20 cellular contexts compared by ENCODE assay signal in the genomic region with DNA sequence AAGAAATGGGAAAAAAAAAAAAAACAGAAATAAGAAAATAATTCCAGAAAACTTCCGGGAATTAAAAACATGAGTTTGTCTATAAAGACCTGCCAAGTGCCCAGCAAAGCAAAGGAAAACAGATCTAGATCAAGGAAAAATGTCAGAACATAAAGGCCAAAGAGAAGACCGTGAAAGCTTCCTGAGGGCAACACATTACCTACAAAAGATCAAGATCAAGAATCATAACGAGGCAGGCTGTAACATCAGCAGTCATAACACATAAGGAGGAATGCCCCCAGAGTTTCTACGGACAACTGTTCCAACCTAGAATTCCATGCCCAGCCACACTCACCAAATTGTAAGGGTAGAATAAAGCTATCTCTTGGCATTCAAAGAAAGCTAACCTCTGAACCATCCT. TPM values are rescaled to one million over a fixed set of nuclear protein-coding genes. Genes with fewer than 3 reads are reported as not detected.
DNase-seq lines count a peak whose midpoint lies in the region; ATAC-seq, FAIRE-seq and TF ChIP-seq lines count a peak whose summit lies in the region.
"Had no signal": no experiment of that assay in that cellular context is flagged by ENCODE, and none has a peak within 500 bp of the region (broad histone marks: within the 10 kb centered on the region; RNA-seq: fewer than 3 reads in every experiment).

No MANE protein-coding gene starts in this region.

- H3K36me3 Mint-ChIP-seq in activated T-cell treated with anti-CD3 and anti-CD28 coated beads, Interleukin-2, amount 50 U/mL, for 72 hours (ENCODE audit: insufficient read depth in 2 of 2), result peaks cover 5% of the 10 kb centered on the region in 2 donors
- peaks cover 58% of the 10 kb centered on the region for H3K36me3 Mint-ChIP-seq in brain
- peaks cover 9% of the 10 kb centered on the region for H3K36me3 Mint-ChIP-seq in progenitor cell of endocrine pancreas (ENCODE audit: insufficient read depth)

- H3K27ac Mint-ChIP-seq in activated T-cell treated with anti-CD3 and anti-CD28 coated beads, Interleukin-2, amount 50 U/mL, for 72 hours, result peak overlapping the region; percentile 5
- peak overlapping the region in 4 of 5 experiments; percentile 48 to 99 (median 77) for H3K27ac Mint-ChIP-seq in brain
- no peak overlapping the region for H3K27ac Mint-ChIP-seq in progenitor cell of endocrine pancreas
- H3K27ac Mint-ChIP-seq: GM23338 had no signal

- no peak for ATAC-seq in activated T-cell treated with anti-CD3 and anti-CD28 coated beads, Interleukin-2, amount 50 U/mL, for 72 hours (replicated peaks in 1 of 2)
- no peak for ATAC-seq in HG02571 (IDR thresholded peaks at IDR 0.05; ENCODE audit: unreplicated experiment)
- ATAC-seq in GM21825 (IDR thresholded peaks at IDR 0.05; ENCODE audit: unreplicated experiment), result no peak
- ATAC-seq: foreskin keratinocyte, GM23338, left colon had no signal

- no peak for TF ChIP-seq POLR2A in NB4 (IDR thresholded peaks at IDR 0.05; ENCODE audit: extremely low read depth, insufficient read length)

- FAIRE-seq in RCC 7860 (lab: Jason Lieb, UNC), result no peak
- FAIRE-seq: endothelial cell of umbilical vein had no signal

- H3K4me3 Mint-ChIP-seq in activated T-cell treated with anti-CD3 and anti-CD28 coated beads, Interleukin-2, amount 50 U/mL, for 72 hours, result peak overlapping the region; percentile 5 to 97
- peak overlapping the region; percentile 90 to 99 (median 94) for H3K4me3 Mint-ChIP-seq in brain
- peak overlapping the region; percentile 3 for H3K4me3 Mint-ChIP-seq in progenitor cell of endocrine pancreas (ENCODE audit: low read depth)
- H3K4me3 Mint-ChIP-seq: GM23338 had no signal

- H3K4me1 Mint-ChIP-seq in activated T-cell treated with anti-CD3 and anti-CD28 coated beads, Interleukin-2, amount 50 U/mL, for 72 hours (ENCODE audit: low read depth), result peaks cover 61% of the 10 kb centered on the region
- H3K4me1 Mint-ChIP-seq in brain (peaks cover 61% of the 10 kb centered on the region), progenitor cell of endocrine pancreas (ENCODE audit: low read depth) (peaks cover 27% of the 10 kb centered on the region)

- H3K9me3 Mint-ChIP-seq in activated T-cell treated with anti-CD3 and anti-CD28 coated beads, Interleukin-2, amount 50 U/mL, for 72 hours, result peaks cover 1% of the 10 kb centered on the region in 2 donors
- peaks cover 2 to 38% (median 14%) of the 10 kb centered on the region in 5 experiments for H3K9me3 Mint-ChIP-seq in brain
- H3K9me3 Mint-ChIP-seq in progenitor cell of endocrine pancreas (ENCODE audit: low read depth), result peaks cover 3% of the 10 kb centered on the region

- H3K27me3 Mint-ChIP-seq in activated T-cell treated with anti-CD3 and anti-CD28 coated beads, Interleukin-2, amount 50 U/mL, for 72 hours (ENCODE audit: low read depth), result no peaks in the 10 kb centered on the region
- H3K27me3 Mint-ChIP-seq in brain (peaks cover 9% of the 10 kb centered on the region), progenitor cell of endocrine pancreas (peaks cover 4% of the 10 kb centered on the region)

- no peak for DNase-seq in activated T-cell treated with anti-CD3 and anti-CD28 coated beads, Interleukin-2, amount 50 U/mL, for 72 hours
- no peak for DNase-seq in activated T-cell treated with anti-CD3 and anti-CD28 coated beads, Interleukin-2, amount 50 U/mL, for 1 hour
- DNase-seq in NB4 (ENCODE audit: low read depth), result no peak
- DNase-seq in progenitor cell of endocrine pancreas (ENCODE audit: low spot score, unreplicated experiment), result no peak
- no peak for DNase-seq in RCC 7860 (ENCODE audit: low spot score)
- DNase-seq: Caco-2, foreskin keratinocyte, left colon, midbrain, NCI-H1105, NCI-H2171, NCI-H774, Peyer's patch had no signal

- TF ChIP-seq CTCF in NB4 (IDR thresholded peaks at IDR 0.05; ENCODE audit: low read depth, low read length) (no peak), brain (conservative IDR thresholded peaks at IDR 0.05) (no peak), progenitor cell of endocrine pancreas (IDR thresholded peaks at IDR 0.05; ENCODE audit: unreplicated experiment) (no peak)

- peak overlapping the region; percentile 32 for H3K4me3 ChIP-seq in NB4 (ENCODE audit: low read depth, low read length)
- H3K4me3 ChIP-seq: coronary artery, GM23338, Peyer's patch, SK-N-MC had no signal

RNA-seq across cellular contexts. Expression of a gene that starts 3.8 kb away (rescaled TPM):
- total RNA-seq in activated T-cell treated with anti-CD3 and anti-CD28 coated beads, Interleukin-2, amount 50 U/mL, for 72 hours, result 1 to 10 TPM; 7.9 to 8.2 TPM
- polyA plus RNA-seq in brain (ENCODE audit: insufficient read depth, low read depth, low replicate concordance), result 10.4 TPM
- 10.5 and 10.9 TPM in 2 replicates for total RNA-seq in progenitor cell of endocrine pancreas

Comparison
In these comparisons a context has a peak if more than half of its experiments do, and no peak if none do; other contexts are left out.
1. H3K4me3 Mint-ChIP-seq: peak in every context shown above with its lines; median percentile 94 in brain; 51 in activated T-cell treated with anti-CD3 and anti-CD28 coated beads, Interleukin-2, amount 50 U/mL, for 72 hours; 3 in progenitor cell of endocrine pancreas.